In the genomic region with DNA sequence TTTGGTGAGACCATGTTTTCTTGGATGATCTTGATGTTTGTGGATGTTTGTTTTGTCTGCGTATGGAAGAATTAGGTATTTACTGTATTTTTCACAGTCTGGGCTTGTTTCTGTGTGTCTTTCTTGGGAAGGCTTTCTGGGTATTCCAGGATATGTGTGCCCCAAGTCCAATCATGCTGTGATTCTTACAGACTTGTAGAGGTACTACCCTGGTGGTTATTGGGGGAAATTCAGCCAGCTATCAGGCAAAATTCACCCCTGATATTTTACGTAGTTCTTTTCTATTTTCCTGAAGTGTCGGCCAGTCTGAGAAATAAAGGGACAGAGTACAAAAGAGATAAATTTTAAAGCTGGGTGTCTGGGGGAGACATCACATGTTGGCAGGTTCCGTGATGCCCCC, we compare ENCODE assay signal across 15 cellular contexts. TPM values are rescaled to one million over a fixed set of nuclear protein-coding genes. Genes with fewer than 3 reads are reported as not detected.
DNase-seq lines count a peak whose midpoint lies in the region; ATAC-seq and TF ChIP-seq lines count a peak whose summit lies in the region.
"Had no signal": no experiment of that assay in that cellular context is flagged by ENCODE, and none has a peak within 500 bp of the region (broad histone marks: within the 10 kb centered on the region; RNA-seq: fewer than 3 reads in every experiment).

No MANE protein-coding gene starts in this region.

- in situ Hi-C loops in GM23248 (cut with MboI) (no loop called here), astrocyte of the cerebellum (cut with HindIII; ENCODE audit: low sequenced_read_pairs) (no loop called here)

- DNase-seq in Caco-2 (no peak), GM23248 (peak; percentile 12), astrocyte of the cerebellum (ENCODE audit: low read depth) (no peak), memory B cell (ENCODE audit: low spot score in 2 of 2) (no peak), GM19240 (ENCODE audit: insufficient read length, low spot score) (no peak), NCI-H2227 (lab: John Stamatoyannopoulos, UW; ENCODE audit: unreplicated experiment) (no peak)
- DNase-seq: activated CD4-positive, CD25-positive, alpha-beta regulatory T cell treated with anti-CD3 and anti-CD28 coated beads, Interleukin-2, amount 50 U/mL, for 72 hours; lower lobe of right lung; NCI-H2107; spleen had no signal

- H3K79me2 ChIP-seq in GM23248 (ENCODE audit: insufficient read depth), result no peaks in the 10 kb centered on the region

- H2AFZ ChIP-seq in GM23248, result no peak overlapping the region
- H2AFZ ChIP-seq: hepatocyte had no signal

- H3K36me3 Mint-ChIP-seq in Caco-2 (ENCODE audit: insufficient read depth, unreplicated experiment) (peaks cover 65% of the 10 kb centered on the region), memory B cell (peaks cover 2% of the 10 kb centered on the region)

- ATAC-seq in memory B cell (ENCODE audit: low read depth), result no peak
- ATAC-seq in GM19467 (IDR thresholded peaks at IDR 0.05; ENCODE audit: unreplicated experiment), result no peak
- ATAC-seq: lower lobe of right lung had no signal

- H4K20me1 ChIP-seq in GM23248 (ENCODE audit: insufficient read depth), result no peaks in the 10 kb centered on the region

- no peak overlapping the region for H3K27ac ChIP-seq in GM23248
- H3K27ac ChIP-seq: breast epithelium, hepatocyte, lower lobe of right lung, SK-N-MC, spleen had no signal

- H3K36me3 ChIP-seq in Caco-2 (ENCODE audit: control insufficient read depth, insufficient read depth, low read length), result no peaks in the 10 kb centered on the region
- no peaks in the 10 kb centered on the region for H3K36me3 ChIP-seq in GM23248 (ENCODE audit: low read depth)
- H3K36me3 ChIP-seq: breast epithelium, lower lobe of right lung, spleen had no signal

- peaks cover 6% of the 10 kb centered on the region for H3K27me3 Mint-ChIP-seq in Caco-2 (ENCODE audit: insufficient read depth, unreplicated experiment)
- H3K27me3 Mint-ChIP-seq in memory B cell, result no peaks in the 10 kb centered on the region

- no peak overlapping the region for H3K9ac ChIP-seq in GM23248

- H3K9me3 Mint-ChIP-seq in Caco-2 (ENCODE audit: unreplicated experiment) (no peaks in the 10 kb centered on the region), memory B cell (peaks cover 1% of the 10 kb centered on the region)
- H3K9me3 Mint-ChIP-seq: activated T-helper 1 cell treated with anti-CD3 and anti-CD28 coated beads, Interleukin-12 subunit alpha, Interleukin-12 subunit beta, Interleukin-2, Interleukin-4 antibody, amounts not matched to agents 30 ng/mL and 10 ng/mL and 1 ng/mL, durations not matched to agents 14 hours and 24 hours and 36 hours had no signal

- no peaks in the 10 kb centered on the region for H3K9me2 ChIP-seq in GM23248 (ENCODE audit: insufficient read depth)

- no peak overlapping the region for H3K4me3 Mint-ChIP-seq in Caco-2 (ENCODE audit: unreplicated experiment)
- H3K4me3 Mint-ChIP-seq in memory B cell, result no peak overlapping the region
- H3K4me3 Mint-ChIP-seq: activated T-helper 1 cell treated with anti-CD3 and anti-CD28 coated beads, Interleukin-12 subunit alpha, Interleukin-12 subunit beta, Interleukin-2, Interleukin-4 antibody, amounts not matched to agents 30 ng/mL and 10 ng/mL and 1 ng/mL, durations not matched to agents 14 hours and 24 hours and 36 hours had no signal

- H3K4me2 ChIP-seq in GM23248 (ENCODE audit: unreplicated experiment), result no peak overlapping the region
- H3K4me2 ChIP-seq: hepatocyte had no signal

- no peaks in the 10 kb centered on the region for H3K27me3 ChIP-seq in Caco-2 (replicated peaks; ENCODE audit: control insufficient read depth, insufficient read depth, low read length)
- no peaks in the 10 kb centered on the region for H3K27me3 ChIP-seq in GM23248 (replicated peaks; ENCODE audit: insufficient read depth)
- H3K27me3 ChIP-seq: breast epithelium, hepatocyte, spleen had no signal

- H3K4me1 Mint-ChIP-seq in Caco-2 (ENCODE audit: low read depth, unreplicated experiment) (peaks cover 33% of the 10 kb centered on the region), memory B cell (peaks cover 30% of the 10 kb centered on the region)

- peak; percentile 12 to 29 for TF ChIP-seq CTCF in Caco-2 (IDR thresholded peaks at IDR 0.05; ENCODE audit: insufficient read depth in 1 of 2, low read depth in 1 of 2, low read length in 1 of 2, severe bottlenecking in 1 of 2, unreplicated experiment in 1 of 2)
- peak; percentile 23 for TF ChIP-seq CTCF in astrocyte of the cerebellum (IDR thresholded peaks at IDR 0.05; ENCODE audit: low read depth, low read length, missing control alignments)

- WGBS in GM23248 (ENCODE audit: low coverage in 1 of 2, low lambda C conversion rate in 2 of 2, missing lambda C conversion rate in 2 of 2), 2 experiments, result 88 to 92% methylated on average over 4 of the region's 4 CpGs

- BruUV-seq in Caco-2 (replicated peaks; lab: Mats Ljungman, UMichigan), result no TSS peak

- H3K27ac Mint-ChIP-seq in Caco-2 (ENCODE audit: unreplicated experiment) (no peak overlapping the region), memory B cell (peak overlapping the region; percentile 4)

- H3K9me3 ChIP-seq in Caco-2, result no peaks in the 10 kb centered on the region
- H3K9me3 ChIP-seq in GM23248 (ENCODE audit: low read depth), result no peaks in the 10 kb centered on the region
- H3K9me3 ChIP-seq: breast epithelium, lower lobe of right lung, spleen had no signal

- POLR2A ChIA-PET in Caco-2 (lab: Charles Lee), result interaction anchor here (0.7 to 1.0 kb wide), 2 partner anchors 23 to 119 kb away, joined by 3 to 4 read pairs; a partner anchor contains a TSS

- H3K4me1 ChIP-seq in Caco-2, result peaks cover 28% of the 10 kb centered on the region
- H3K4me1 ChIP-seq in GM23248 (ENCODE audit: insufficient read depth), result peaks cover 12% of the 10 kb centered on the region

- intact Hi-C loops in Caco-2 (cut with micrococcal nuclease; ENCODE audit: unreplicated experiment), result no loop called here

- no peak overlapping the region for H3K4me3 ChIP-seq in Caco-2 (ENCODE audit: low read depth, low read length)
- no peak overlapping the region for H3K4me3 ChIP-seq in GM23248
- no peak overlapping the region for H3K4me3 ChIP-seq in astrocyte of the cerebellum (ENCODE audit: low read depth, low read length)
- H3K4me3 ChIP-seq: breast epithelium, hepatocyte, lower lobe of right lung, SK-N-MC, spleen had no signal

- peaks cover 29% of the 10 kb centered on the region for H3F3A ChIP-seq in GM23248 (ENCODE audit: insufficient read depth)

- CTCF ChIA-PET in Caco-2 (lab: Charles Lee), result no interaction called here

RNA-seq across cellular contexts. Expression of a gene that starts 33.4 kb away (rescaled TPM):
- total RNA-seq in Caco-2 (2022), result 16.0 and 19.9 TPM in 2 replicates
- total RNA-seq in GM23248 (2014; rRNA removed; shearing (Covaris generic)), result 23.0 and 27.8 TPM in 2 replicates
- 49.4 and 50.4 TPM in 2 replicates for polyA plus RNA-seq in GM23248 (2016; fragmentation: Nextera tagmentation; extraction: Ambion mirVana)
